9 cellular contexts compared by ENCODE assay signal in genomic region chr7:5678295-5679046, GRCh38.
DNase-seq lines count a peak whose midpoint lies in the region; ATAC-seq and TF ChIP-seq lines count a peak whose summit lies in the region.
"Had no signal": no experiment of that assay in that cellular context is flagged by ENCODE, and none has a peak within 500 bp of the region (broad histone marks: within the 10 kb centered on the region; RNA-seq: fewer than 3 reads in every experiment).

No MANE protein-coding gene starts in this region.

- POLR2A ChIA-PET in WTC11 (lab: Charles Lee) = no interaction called here

- no peak for DNase-seq in HFFc6
- DNase-seq in WTC11 (ENCODE audit: low spot score) = no peak
- DNase-seq in mesothelial cell of epicardium (ENCODE audit: low spot score in 2 of 2, unreplicated experiment in 2 of 2) = no peak
- no peak for DNase-seq in HuH-7.5 (ENCODE audit: low spot score)
- no peak for DNase-seq in iPS-NIHi11 (ENCODE audit: low spot score)

- no peaks in the 10 kb centered on the region for H3K27me3 Mint-ChIP-seq in HFFc6 (ENCODE audit: insufficient read depth)
- H3K27me3 Mint-ChIP-seq in WTC11 (ENCODE audit: low read depth) = no peaks in the 10 kb centered on the region
- H3K27me3 Mint-ChIP-seq in mesothelial cell of epicardium (ENCODE audit: low read depth) = no peaks in the 10 kb centered on the region
- H3K27me3 Mint-ChIP-seq: CD4-positive, CD25-positive, alpha-beta regulatory T cell had no signal

- 0 out of 2 replicates have a peak, but pooled peaks cover under 1% of the 10 kb centered on the region for H3K36me3 Mint-ChIP-seq in HFFc6 (ENCODE audit: low read depth)
- H3K36me3 Mint-ChIP-seq in WTC11 = 0 out of 2 replicates have a peak, but pooled peaks cover 1% of the 10 kb centered on the region
- peaks cover under 1% of the 10 kb centered on the region for H3K36me3 Mint-ChIP-seq in mesothelial cell of epicardium

- TF ChIP-seq CTCF in 22Rv1 (IDR thresholded peaks at IDR 0.05) (peak; percentile 51), HFFc6 (IDR thresholded peaks at IDR 0.05) (peak; percentile 6; the same call in 1 of the 2 replicates), WTC11 (IDR thresholded peaks at IDR 0.05) (no peak; the same call in 1 of the 2 replicates), mesothelial cell of epicardium (IDR thresholded peaks at IDR 0.05; ENCODE audit: unreplicated experiment) (no peak)

- H3K27ac Mint-ChIP-seq in HFFc6 (peak overlapping the region; percentile 54), WTC11 (peak overlapping the region; percentile 71; the same call in 1 of the 2 replicates), mesothelial cell of epicardium (peak overlapping the region; percentile 13)

- no peak overlapping the region for H3K27ac ChIP-seq in 22Rv1

- H3K9me3 Mint-ChIP-seq in HFFc6 (no peaks in the 10 kb centered on the region), WTC11 (no peaks in the 10 kb centered on the region), mesothelial cell of epicardium (no peaks in the 10 kb centered on the region)
- H3K9me3 Mint-ChIP-seq: CD4-positive, CD25-positive, alpha-beta regulatory T cell had no signal

- ATAC-seq in WTC11 (0 out of 2 replicates have a peak, but pooled peaks have one; percentile 6), GM19452 (IDR thresholded peaks at IDR 0.05; ENCODE audit: unreplicated experiment) (no peak), HG03520 (IDR thresholded peaks at IDR 0.05; ENCODE audit: unreplicated experiment) (no peak)

- CTCF ChIA-PET in WTC11 (lab: Charles Lee) = interaction anchor here (0.6 to 5.8 kb wide), 45 partner anchors 8 to 437 kb away, joined by 3 to 126 read pairs (median 4); partner anchors contain the start of gene RNF216

- H3K4me1 Mint-ChIP-seq in HFFc6 (ENCODE audit: low read depth) (peaks cover 21% of the 10 kb centered on the region), WTC11 (peaks cover 38% of the 10 kb centered on the region), mesothelial cell of epicardium (peaks cover 17% of the 10 kb centered on the region)

- no peak overlapping the region for H3K4me3 Mint-ChIP-seq in HFFc6
- no peak overlapping the region for H3K4me3 Mint-ChIP-seq in WTC11
- no peak overlapping the region for H3K4me3 Mint-ChIP-seq in mesothelial cell of epicardium
- H3K4me3 Mint-ChIP-seq: CD4-positive, CD25-positive, alpha-beta regulatory T cell had no signal

TF ChIP-seq in WTC11, 78 proteins besides CTCF, POLR2A, EP300 and RAD21:
- TF ChIP-seq FOXJ3 (CRISPR knock-in tag; IDR thresholded peaks at IDR 0.05; ENCODE audit: borderline replicate concordance) = no peak
- no peak for TF ChIP-seq ERG (CRISPR knock-in tag; IDR thresholded peaks at IDR 0.05)
- TF ChIP-seq, protein P1, sequence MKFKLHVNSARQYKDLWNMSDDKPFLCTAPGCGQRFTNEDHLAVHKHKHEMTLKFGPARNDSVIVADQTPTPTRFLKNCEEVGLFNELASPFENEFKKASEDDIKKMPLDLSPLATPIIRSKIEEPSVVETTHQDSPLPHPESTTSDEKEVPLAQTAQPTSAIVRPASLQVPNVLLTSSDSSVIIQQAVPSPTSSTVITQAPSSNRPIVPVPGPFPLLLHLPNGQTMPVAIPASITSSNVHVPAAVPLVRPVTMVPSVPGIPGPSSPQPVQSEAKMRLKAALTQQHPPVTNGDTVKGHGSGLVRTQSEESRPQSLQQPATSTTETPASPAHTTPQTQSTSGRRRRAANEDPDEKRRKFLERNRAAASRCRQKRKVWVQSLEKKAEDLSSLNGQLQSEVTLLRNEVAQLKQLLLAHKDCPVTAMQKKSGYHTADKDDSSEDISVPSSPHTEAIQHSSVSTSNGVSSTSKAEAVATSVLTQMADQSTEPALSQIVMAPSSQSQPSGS (CRISPR knock-in tag; IDR thresholded peaks at IDR 0.05; ENCODE audit: borderline replicate concordance, low read depth) = no peak
- TF ChIP-seq ZNF219 (CRISPR knock-in tag; IDR thresholded peaks at IDR 0.05; ENCODE audit: borderline replicate concordance) = no peak

Comparison
In these comparisons a context has a peak if more than half of its experiments do, and no peak if none do; other contexts are left out.
1. CTCF ChIP-seq: peak in 22Rv1 (single experiment) and HFFc6 (single experiment); none in WTC11 (single experiment) and mesothelial cell of epicardium (single experiment).
2. H3K27ac Mint-ChIP-seq: peak in every context shown above with its lines; median percentile 71 in WTC11; 54 in HFFc6; 13 in mesothelial cell of epicardium.